ENCODE assay signal across 1 cellular context in the genomic region with DNA sequence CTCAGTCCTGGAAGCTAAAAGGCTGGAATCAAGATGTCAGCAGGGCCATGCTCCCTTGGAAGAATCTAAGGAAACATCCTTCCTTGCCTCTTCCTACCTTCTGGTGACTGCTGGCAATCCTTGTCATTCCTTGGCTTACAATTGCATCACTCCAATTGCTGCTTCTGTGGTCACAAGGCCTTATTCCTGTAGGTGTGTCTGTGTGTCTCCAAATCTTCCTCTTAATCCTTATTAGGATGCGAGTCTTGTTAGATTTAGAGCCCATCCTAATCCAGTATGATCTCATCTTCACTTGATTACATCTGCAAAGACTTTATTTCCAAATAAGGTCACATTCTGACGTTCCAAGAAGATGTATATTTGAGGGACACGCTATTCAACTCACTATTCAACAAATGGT.
TF ChIP-seq lines count a peak whose summit lies in the region.

No MANE protein-coding gene starts in this region.

TF ChIP-seq in H1, 55 proteins besides CTCF, POLR2A, EP300 and RAD21:
- no peak for TF ChIP-seq HDAC6 (IDR thresholded peaks at IDR 0.05; ENCODE audit: low read depth, low read length)
